13 cellular contexts compared by ENCODE assay signal in the genomic region with DNA sequence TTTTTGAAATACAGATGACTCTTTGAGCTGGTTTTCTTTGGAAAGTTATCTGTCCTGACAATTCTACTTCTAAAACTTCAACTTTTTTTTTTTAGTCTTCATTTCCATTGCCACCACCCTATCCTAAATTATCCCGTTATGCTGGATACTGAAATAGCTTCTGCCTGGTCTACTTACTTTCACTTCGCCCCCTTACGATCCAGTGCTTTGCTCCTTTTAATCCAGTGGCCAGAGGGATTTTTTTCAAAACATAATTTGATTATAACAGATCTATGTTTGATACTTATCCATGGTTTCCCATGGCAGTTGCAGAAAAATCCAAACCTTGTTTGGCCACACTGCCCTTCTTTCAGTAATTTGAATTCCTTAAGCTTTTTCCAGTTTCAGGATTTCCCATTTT. TPM values are rescaled to one million over a fixed set of nuclear protein-coding genes. Genes with fewer than 3 reads are reported as not detected.
A peak's percentile ranks its signal among the peaks of the same experiment; 100 is the strongest.
DNase-seq lines count a peak whose midpoint lies in the region; ATAC-seq and TF ChIP-seq lines count a peak whose summit lies in the region.
"Had no signal": no experiment of that assay in that cellular context is flagged by ENCODE, and none has a peak within 500 bp of the region (broad histone marks: within the 10 kb centered on the region; RNA-seq: fewer than 3 reads in every experiment).

No MANE protein-coding gene starts in this region.

- H3K4me1 Mint-ChIP-seq in T-helper 17 cell: peaks cover 37% of the 10 kb centered on the region

- ATAC-seq in T-helper 17 cell (no peak), GM18861 (IDR thresholded peaks at IDR 0.05; ENCODE audit: unreplicated experiment) (no peak), HG03280 (IDR thresholded peaks at IDR 0.05; ENCODE audit: unreplicated experiment) (no peak)

- H3K4me3 Mint-ChIP-seq in T-helper 17 cell: no peak overlapping the region
- H3K4me3 Mint-ChIP-seq: activated T-cell treated with anti-CD3 and anti-CD28 coated beads, Interleukin-2, amount 50 U/mL, for 24 hours had no signal

- no peaks in the 10 kb centered on the region for H3K36me3 ChIP-seq in GM23248 (ENCODE audit: low read depth)
- H3K36me3 ChIP-seq in hepatocyte (replicated peaks; ENCODE audit: insufficient read depth, low read depth): no peaks in the 10 kb centered on the region
- peaks cover 3% of the 10 kb centered on the region for H3K36me3 ChIP-seq in smooth muscle cell (ENCODE audit: low read depth)
- H3K36me3 ChIP-seq: vagina had no signal

- H3K9me2 ChIP-seq in GM23248 (ENCODE audit: insufficient read depth) (no peaks in the 10 kb centered on the region), hepatocyte (replicated peaks; ENCODE audit: insufficient read depth) (no peaks in the 10 kb centered on the region)

- in situ Hi-C loops in GM23248 (cut with MboI): no loop called here

- DNase-seq in GM23248 (peak; percentile 47), T-helper 17 cell (no peak), hepatocyte (ENCODE audit: low spot score) (no peak), smooth muscle cell (lab: John Stamatoyannopoulos, UW; ENCODE audit: unreplicated experiment) (no peak), NCI-H345 (lab: John Stamatoyannopoulos, UW) (no peak)
- DNase-seq: activated CD4-positive, alpha-beta T cell treated with anti-CD3 and anti-CD28 coated beads for 1 hour; activated T-cell treated with anti-CD3 and anti-CD28 coated beads, Interleukin-2, amount 50 U/mL, for 24 hours; NCI-H1105 treated with DMSO at 0.1 percent for 48 hours; NCI-H446 had no signal

- H3K27me3 ChIP-seq in GM23248 (replicated peaks; ENCODE audit: insufficient read depth): no peaks in the 10 kb centered on the region
- no peaks in the 10 kb centered on the region for H3K27me3 ChIP-seq in hepatocyte
- H3K27me3 ChIP-seq in smooth muscle cell (ENCODE audit: low read depth): no peaks in the 10 kb centered on the region
- H3K27me3 ChIP-seq: vagina had no signal

- H3K9me3 ChIP-seq in GM23248 (ENCODE audit: low read depth) (no peaks in the 10 kb centered on the region), T-helper 17 cell (ENCODE audit: control insufficient read depth, low read length, poor library complexity, severe bottlenecking) (no peaks in the 10 kb centered on the region), hepatocyte (ENCODE audit: low read depth) (no peaks in the 10 kb centered on the region), smooth muscle cell (replicated peaks; ENCODE audit: low read depth) (no peaks in the 10 kb centered on the region)
- H3K9me3 ChIP-seq: vagina had no signal

- no peak for TF ChIP-seq CTCF in hepatocyte (IDR thresholded peaks at IDR 0.05; ENCODE audit: poor library complexity)
- TF ChIP-seq CTCF in smooth muscle cell (IDR thresholded peaks at IDR 0.05; ENCODE audit: borderline replicate concordance, insufficient read depth, poor library complexity, severe bottlenecking): no peak

- H3K4me3 ChIP-seq in GM23248 (peak overlapping the region; percentile 65), hepatocyte (no peak overlapping the region), smooth muscle cell (no peak overlapping the region)
- H3K4me3 ChIP-seq: vagina had no signal

- H3F3A ChIP-seq in GM23248 (ENCODE audit: insufficient read depth) (peaks cover 18% of the 10 kb centered on the region), smooth muscle cell (ENCODE audit: low read depth) (peaks cover 4% of the 10 kb centered on the region)

- H4K20me1 ChIP-seq in GM23248 (ENCODE audit: insufficient read depth) (peaks cover 7% of the 10 kb centered on the region; the same call in 1 of the 2 replicates), hepatocyte (ENCODE audit: insufficient read depth, poor library complexity, severe bottlenecking) (peaks cover 53% of the 10 kb centered on the region), smooth muscle cell (ENCODE audit: low read depth) (peaks cover 99% of the 10 kb centered on the region)

- peaks cover 25% of the 10 kb centered on the region for H3K4me1 ChIP-seq in GM23248 (ENCODE audit: insufficient read depth)
- H3K4me1 ChIP-seq in hepatocyte (ENCODE audit: insufficient read depth): peaks cover 27% of the 10 kb centered on the region
- no peaks in the 10 kb centered on the region for H3K4me1 ChIP-seq in smooth muscle cell (ENCODE audit: low read depth)

- H3K27me3 Mint-ChIP-seq in T-helper 17 cell: no peaks in the 10 kb centered on the region
- H3K27me3 Mint-ChIP-seq: activated T-cell treated with anti-CD3 and anti-CD28 coated beads, Interleukin-2, amount 50 U/mL, for 24 hours; progenitor cell of endocrine pancreas had no signal

- peak overlapping the region; percentile 87 for H3K27ac Mint-ChIP-seq in T-helper 17 cell

- H3K9ac ChIP-seq in GM23248 (peak overlapping the region; percentile 62), smooth muscle cell (ENCODE audit: low read depth) (no peak overlapping the region)

- H3K27ac ChIP-seq in GM23248: peak overlapping the region; percentile 52
- peak overlapping the region; percentile 6 for H3K27ac ChIP-seq in hepatocyte
- peak overlapping the region; percentile 36 for H3K27ac ChIP-seq in smooth muscle cell (ENCODE audit: low read depth)
- H3K27ac ChIP-seq: vagina had no signal

- H3K4me2 ChIP-seq in GM23248 (ENCODE audit: unreplicated experiment) (peak overlapping the region; percentile 88), hepatocyte (no peak overlapping the region), smooth muscle cell (no peak overlapping the region)

- peaks cover 100% of the 10 kb centered on the region for H3K79me2 ChIP-seq in GM23248 (ENCODE audit: insufficient read depth)
- H3K79me2 ChIP-seq in hepatocyte: peaks cover 97% of the 10 kb centered on the region
- peaks cover 97% of the 10 kb centered on the region for H3K79me2 ChIP-seq in smooth muscle cell (ENCODE audit: low read depth)

- 10 to 12% methylated on average over 3 of the region's 3 CpGs for WGBS in GM23248 (ENCODE audit: low coverage in 1 of 2, low lambda C conversion rate in 2 of 2, missing lambda C conversion rate in 2 of 2), 2 experiments
- WGBS in hepatocyte (ENCODE audit: low lambda C conversion rate, missing lambda C conversion rate): 95% methylated on average over 3 of the region's 3 CpGs
- 98% methylated on average over 3 of the region's 3 CpGs for WGBS in smooth muscle cell (ENCODE audit: low lambda C conversion rate)

- H2AFZ ChIP-seq in GM23248 (no peak overlapping the region), hepatocyte (no peak overlapping the region), smooth muscle cell (ENCODE audit: low read depth) (no peak overlapping the region)

- H3K36me3 Mint-ChIP-seq in T-helper 17 cell (ENCODE audit: low read depth): peaks cover 2% of the 10 kb centered on the region

RNA-seq across cellular contexts. Expression of a gene that starts 27.4 kb away (rescaled TPM):
- 38.8 and 39.9 TPM in 2 replicates for total RNA-seq in GM23248 (2014; rRNA removed; shearing (Covaris generic))
- polyA plus RNA-seq in GM23248 (2016; fragmentation: Nextera tagmentation; extraction: Ambion mirVana) (13.8 and 18.7 TPM in 2 replicates), hepatocyte (95.6 and 126 TPM in 2 replicates), smooth muscle cell (46.5 and 76.4 TPM in 2 replicates)
- total RNA-seq in T-helper 17 cell (100 to 1,000 TPM; 198 to 207 TPM), hepatocyte (59.6 and 82.0 TPM in 2 replicates), smooth muscle cell (59.3 and 62.1 TPM in 2 replicates)
